3 cellular contexts compared by ENCODE assay signal in the genomic region with DNA sequence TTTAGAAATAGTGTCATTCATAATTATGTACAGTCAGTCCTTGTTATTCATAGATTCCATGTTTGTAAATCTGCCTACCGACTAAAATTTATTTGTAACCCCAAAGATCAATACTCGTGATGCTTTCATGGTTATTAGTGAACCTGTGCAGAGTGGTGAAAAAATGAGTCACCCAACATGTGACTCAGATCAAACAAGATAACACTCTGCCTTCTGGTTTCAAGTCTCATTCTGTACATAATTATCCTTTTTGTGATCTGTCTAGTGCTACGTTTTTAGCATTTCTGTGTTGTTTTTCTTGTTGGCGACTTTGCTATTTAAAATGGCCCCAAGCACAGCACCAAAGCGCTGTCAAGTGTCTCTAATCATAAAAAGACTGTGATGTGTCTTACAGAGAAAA.
TF ChIP-seq lines count a peak whose summit lies in the region.

No MANE protein-coding gene starts in this region.

TF ChIP-seq in SK-N-SH, 30 proteins besides CTCF, POLR2A, EP300 and RAD21 (continued from another document):
- TF ChIP-seq FOSL2 (IDR thresholded peaks at IDR 0.05; ENCODE audit: borderline replicate concordance, low read depth), result 0 out of 2 replicates have a peak, but pooled peaks have one; percentile 12

TF ChIP-seq in SK-N-SH treated with all-trans-retinoic acid at 6 μM for 48 hours, 23 proteins besides CTCF, POLR2A, EP300 and RAD21 (continued from another document):
- no peak for TF ChIP-seq TSHZ2 (CRISPR knock-in tag; IDR thresholded peaks at IDR 0.05)
- no peak for TF ChIP-seq ARNTL (CRISPR knock-in tag; IDR thresholded peaks at IDR 0.05; ENCODE audit: borderline replicate concordance, low read depth)
- no peak for TF ChIP-seq ZNF8 (CRISPR knock-in tag; IDR thresholded peaks at IDR 0.05)
- TF ChIP-seq CSDC2 (CRISPR knock-in tag; IDR thresholded peaks at IDR 0.05), result no peak
- TF ChIP-seq ZFP30 (CRISPR knock-in tag; IDR thresholded peaks at IDR 0.05), result no peak
- no peak for TF ChIP-seq ZNF70 (CRISPR knock-in tag; IDR thresholded peaks at IDR 0.05)
- TF ChIP-seq TOX (CRISPR knock-in tag; IDR thresholded peaks at IDR 0.05; ENCODE audit: borderline replicate concordance), result no peak
- no peak for TF ChIP-seq ESRRG (CRISPR knock-in tag; IDR thresholded peaks at IDR 0.05)
- TF ChIP-seq ZFP3 (CRISPR knock-in tag; IDR thresholded peaks at IDR 0.05), result no peak
- no peak for TF ChIP-seq GLIS3 (CRISPR knock-in tag; IDR thresholded peaks at IDR 0.05)
- TF ChIP-seq, protein P1, sequence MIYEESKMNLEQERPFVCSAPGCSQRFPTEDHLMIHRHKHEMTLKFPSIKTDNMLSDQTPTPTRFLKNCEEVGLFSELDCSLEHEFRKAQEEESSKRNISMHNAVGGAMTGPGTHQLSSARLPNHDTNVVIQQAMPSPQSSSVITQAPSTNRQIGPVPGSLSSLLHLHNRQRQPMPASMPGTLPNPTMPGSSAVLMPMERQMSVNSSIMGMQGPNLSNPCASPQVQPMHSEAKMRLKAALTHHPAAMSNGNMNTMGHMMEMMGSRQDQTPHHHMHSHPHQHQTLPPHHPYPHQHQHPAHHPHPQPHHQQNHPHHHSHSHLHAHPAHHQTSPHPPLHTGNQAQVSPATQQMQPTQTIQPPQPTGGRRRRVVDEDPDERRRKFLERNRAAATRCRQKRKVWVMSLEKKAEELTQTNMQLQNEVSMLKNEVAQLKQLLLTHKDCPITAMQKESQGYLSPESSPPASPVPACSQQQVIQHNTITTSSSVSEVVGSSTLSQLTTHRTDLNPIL (CRISPR knock-in tag; IDR thresholded peaks at IDR 0.05; ENCODE audit: low read depth), result no peak
- TF ChIP-seq, protein P2, sequence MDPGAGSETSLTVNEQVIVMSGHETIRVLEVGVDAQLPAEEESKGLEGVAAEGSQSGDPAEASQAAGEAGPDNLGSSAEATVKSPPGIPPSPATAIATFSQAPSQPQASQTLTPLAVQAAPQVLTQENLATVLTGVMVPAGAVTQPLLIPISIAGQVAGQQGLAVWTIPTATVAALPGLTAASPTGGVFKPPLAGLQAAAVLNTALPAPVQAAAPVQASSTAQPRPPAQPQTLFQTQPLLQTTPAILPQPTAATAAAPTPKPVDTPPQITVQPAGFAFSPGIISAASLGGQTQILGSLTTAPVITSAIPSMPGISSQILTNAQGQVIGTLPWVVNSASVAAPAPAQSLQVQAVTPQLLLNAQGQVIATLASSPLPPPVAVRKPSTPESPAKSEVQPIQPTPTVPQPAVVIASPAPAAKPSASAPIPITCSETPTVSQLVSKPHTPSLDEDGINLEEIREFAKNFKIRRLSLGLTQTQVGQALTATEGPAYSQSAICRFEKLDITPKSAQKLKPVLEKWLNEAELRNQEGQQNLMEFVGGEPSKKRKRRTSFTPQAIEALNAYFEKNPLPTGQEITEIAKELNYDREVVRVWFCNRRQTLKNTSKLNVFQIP (CRISPR knock-in tag; IDR thresholded peaks at IDR 0.05; ENCODE audit: borderline replicate concordance, low read depth), result no peak
- no peak for TF ChIP-seq OSR1 (CRISPR knock-in tag; IDR thresholded peaks at IDR 0.05)
- TF ChIP-seq, protein P3, sequence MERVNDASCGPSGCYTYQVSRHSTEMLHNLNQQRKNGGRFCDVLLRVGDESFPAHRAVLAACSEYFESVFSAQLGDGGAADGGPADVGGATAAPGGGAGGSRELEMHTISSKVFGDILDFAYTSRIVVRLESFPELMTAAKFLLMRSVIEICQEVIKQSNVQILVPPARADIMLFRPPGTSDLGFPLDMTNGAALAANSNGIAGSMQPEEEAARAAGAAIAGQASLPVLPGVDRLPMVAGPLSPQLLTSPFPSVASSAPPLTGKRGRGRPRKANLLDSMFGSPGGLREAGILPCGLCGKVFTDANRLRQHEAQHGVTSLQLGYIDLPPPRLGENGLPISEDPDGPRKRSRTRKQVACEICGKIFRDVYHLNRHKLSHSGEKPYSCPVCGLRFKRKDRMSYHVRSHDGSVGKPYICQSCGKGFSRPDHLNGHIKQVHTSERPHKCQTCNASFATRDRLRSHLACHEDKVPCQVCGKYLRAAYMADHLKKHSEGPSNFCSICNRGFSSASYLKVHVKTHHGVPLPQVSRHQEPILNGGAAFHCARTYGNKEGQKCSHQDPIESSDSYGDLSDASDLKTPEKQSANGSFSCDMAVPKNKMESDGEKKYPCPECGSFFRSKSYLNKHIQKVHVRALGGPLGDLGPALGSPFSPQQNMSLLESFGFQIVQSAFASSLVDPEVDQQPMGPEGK (CRISPR knock-in tag; IDR thresholded peaks at IDR 0.05; ENCODE audit: borderline replicate concordance), result no peak
- no peak for TF ChIP-seq ZC3H10 (CRISPR knock-in tag; IDR thresholded peaks at IDR 0.05)
- TF ChIP-seq, protein P4, sequence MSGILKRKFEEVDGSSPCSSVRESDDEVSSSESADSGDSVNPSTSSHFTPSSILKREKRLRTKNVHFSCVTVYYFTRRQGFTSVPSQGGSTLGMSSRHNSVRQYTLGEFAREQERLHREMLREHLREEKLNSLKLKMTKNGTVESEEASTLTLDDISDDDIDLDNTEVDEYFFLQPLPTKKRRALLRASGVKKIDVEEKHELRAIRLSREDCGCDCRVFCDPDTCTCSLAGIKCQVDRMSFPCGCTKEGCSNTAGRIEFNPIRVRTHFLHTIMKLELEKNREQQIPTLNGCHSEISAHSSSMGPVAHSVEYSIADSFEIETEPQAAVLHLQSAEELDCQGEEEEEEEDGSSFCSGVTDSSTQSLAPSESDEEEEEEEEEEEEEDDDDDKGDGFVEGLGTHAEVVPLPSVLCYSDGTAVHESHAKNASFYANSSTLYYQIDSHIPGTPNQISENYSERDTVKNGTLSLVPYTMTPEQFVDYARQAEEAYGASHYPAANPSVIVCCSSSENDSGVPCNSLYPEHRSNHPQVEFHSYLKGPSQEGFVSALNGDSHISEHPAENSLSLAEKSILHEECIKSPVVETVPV (CRISPR knock-in tag; IDR thresholded peaks at IDR 0.05), result no peak
- no peak for TF ChIP-seq RARB (CRISPR knock-in tag; IDR thresholded peaks at IDR 0.05)

TF ChIP-seq in GM23338, 12 proteins besides CTCF, POLR2A, EP300 and RAD21:
- no peak for TF ChIP-seq ZNF462 (CRISPR knock-in tag; IDR thresholded peaks at IDR 0.05)
- no peak for TF ChIP-seq ETS1 (IDR thresholded peaks at IDR 0.05)
- no peak for TF ChIP-seq ZNF331 (CRISPR knock-in tag; IDR thresholded peaks at IDR 0.05; ENCODE audit: low read depth)
- no peak for TF ChIP-seq JUNB (IDR thresholded peaks at IDR 0.05; ENCODE audit: unreplicated experiment)
- TF ChIP-seq STAT1 (IDR thresholded peaks at IDR 0.05; ENCODE audit: unreplicated experiment), result no peak
- TF ChIP-seq CREB1 (CRISPR knock-in tag; IDR thresholded peaks at IDR 0.05; ENCODE audit: low read depth), result no peak
